In the genomic region with DNA sequence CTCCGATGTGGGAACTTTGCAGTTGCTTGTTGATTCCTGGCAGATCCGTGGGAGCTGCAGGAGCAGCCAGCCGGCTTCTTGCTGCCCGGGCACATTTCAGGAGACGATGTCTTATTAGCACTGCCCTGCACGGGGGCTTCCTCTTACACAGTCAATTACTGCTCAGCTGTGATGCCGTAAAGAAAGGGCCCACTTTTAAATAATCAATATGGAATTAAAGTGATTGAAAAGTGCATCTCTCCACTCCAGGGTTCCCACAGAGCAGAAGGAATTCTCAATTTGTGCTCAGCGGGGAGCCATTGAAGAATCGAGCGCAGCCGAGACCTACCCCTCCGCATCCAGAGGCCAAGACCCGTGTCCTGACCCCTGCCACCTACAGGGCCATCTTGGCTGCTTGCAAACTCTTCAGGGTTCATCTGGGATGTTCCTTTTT, we compare ENCODE assay signal across 1 cellular context.
TF ChIP-seq lines count a peak whose summit lies in the region.

No MANE protein-coding gene starts in this region.

TF ChIP-seq in WTC11, 78 proteins besides CTCF, POLR2A, EP300 and RAD21 (continued from another document):
- TF ChIP-seq, protein P1, sequence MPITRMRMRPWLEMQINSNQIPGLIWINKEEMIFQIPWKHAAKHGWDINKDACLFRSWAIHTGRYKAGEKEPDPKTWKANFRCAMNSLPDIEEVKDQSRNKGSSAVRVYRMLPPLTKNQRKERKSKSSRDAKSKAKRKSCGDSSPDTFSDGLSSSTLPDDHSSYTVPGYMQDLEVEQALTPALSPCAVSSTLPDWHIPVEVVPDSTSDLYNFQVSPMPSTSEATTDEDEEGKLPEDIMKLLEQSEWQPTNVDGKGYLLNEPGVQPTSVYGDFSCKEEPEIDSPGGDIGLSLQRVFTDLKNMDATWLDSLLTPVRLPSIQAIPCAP (CRISPR knock-in tag; IDR thresholded peaks at IDR 0.05): no peak
